10 cellular contexts compared by ENCODE assay signal in the genomic region with DNA sequence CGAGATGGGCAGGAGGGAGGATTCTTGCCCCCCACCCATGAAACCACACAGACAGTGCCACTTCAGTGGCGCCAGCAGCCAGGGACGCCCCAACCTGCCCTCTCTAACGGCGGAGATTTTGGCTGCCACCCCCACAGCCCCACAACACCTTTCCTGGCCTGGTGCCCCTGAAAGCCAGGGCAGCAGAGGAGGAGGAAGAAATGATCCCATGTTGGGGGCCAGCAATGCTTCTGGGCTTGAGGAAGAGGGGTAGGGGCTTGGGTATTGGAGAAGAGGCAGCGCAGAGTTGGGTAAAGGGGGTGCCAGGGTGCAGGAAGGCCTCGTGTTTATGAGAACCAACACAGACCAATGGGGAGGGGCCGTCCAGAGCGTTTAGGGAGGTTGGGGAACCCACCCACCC. TPM values are rescaled to one million over a fixed set of nuclear protein-coding genes. Genes with fewer than 3 reads are reported as not detected.
DNase-seq lines count a peak whose midpoint lies in the region; ATAC-seq and TF ChIP-seq lines count a peak whose summit lies in the region.
"Had no signal": no experiment of that assay in that cellular context is flagged by ENCODE, and none has a peak within 500 bp of the region (broad histone marks: within the 10 kb centered on the region; RNA-seq: fewer than 3 reads in every experiment).

No MANE protein-coding gene starts in this region.

- intact Hi-C loops in Right ventricle myocardium superior (cut with DNase I) (loop anchor here (5.0 kb wide), 1 partner anchor 56 kb away; no protein-coding TSS in a partner anchor), uterus (cut with DNase I; ENCODE audit: low total_unique reads) (no loop called here)

- TF ChIP-seq CTCF in cardiac muscle cell (IDR thresholded peaks at IDR 0.05; ENCODE audit: low read depth, low read length): no peak
- no peak for TF ChIP-seq CTCF in uterus (IDR thresholded peaks at IDR 0.05)

- H3K4me1 ChIP-seq in cardiac muscle cell (ENCODE audit: low read depth) (peaks cover 60% of the 10 kb centered on the region), mesodermal cell (ENCODE audit: control insufficient read depth, insufficient read depth, low read length, poor library complexity, severe bottlenecking) (peaks cover 52% of the 10 kb centered on the region), uterus (peaks cover 13 to 22% of the 10 kb centered on the region in 2 donors)

- peaks cover 4% of the 10 kb centered on the region for H3K9me3 Mint-ChIP-seq in activated naive CD8-positive, alpha-beta T cell treated with anti-CD3 and anti-CD28 coated beads, Interleukin-2, amount 10 ng/mL, durations not matched to agents 7 days and 5 days

- peak overlapping the region; percentile 98 for H3K4me3 Mint-ChIP-seq in activated naive CD8-positive, alpha-beta T cell treated with anti-CD3 and anti-CD28 coated beads, Interleukin-2, amount 10 ng/mL, durations not matched to agents 7 days and 5 days

- H3K36me3 Mint-ChIP-seq in activated naive CD8-positive, alpha-beta T cell treated with anti-CD3 and anti-CD28 coated beads, Interleukin-2, amount 10 ng/mL, durations not matched to agents 7 days and 5 days: peaks cover 10% of the 10 kb centered on the region

- peaks cover 6% of the 10 kb centered on the region for H3K27me3 Mint-ChIP-seq in activated naive CD8-positive, alpha-beta T cell treated with anti-CD3 and anti-CD28 coated beads, Interleukin-2, amount 10 ng/mL, durations not matched to agents 7 days and 5 days

- no peak for ATAC-seq in Right ventricle myocardium superior (ENCODE audit: poor library complexity)
- ATAC-seq in activated naive CD8-positive, alpha-beta T cell treated with anti-CD3 and anti-CD28 coated beads, Interleukin-2, amount 10 ng/mL, durations not matched to agents 7 days and 5 days (ENCODE audit: low read depth): no peak
- ATAC-seq in GM21786 (IDR thresholded peaks at IDR 0.05; ENCODE audit: unreplicated experiment): no peak
- no peak for ATAC-seq in GM19023 (IDR thresholded peaks at IDR 0.05; ENCODE audit: unreplicated experiment)

- no peaks in the 10 kb centered on the region for H3K36me3 ChIP-seq in cardiac muscle cell
- H3K36me3 ChIP-seq in mesodermal cell (ENCODE audit: control insufficient read depth, insufficient read depth, low read length): peaks cover 33% of the 10 kb centered on the region
- H3K36me3 ChIP-seq in uterus: no peaks in the 10 kb centered on the region

- no peak for TF ChIP-seq POLR2A in uterus (IDR thresholded peaks at IDR 0.05)

- H3K4me3 ChIP-seq in cardiac muscle cell: no peak overlapping the region
- H3K4me3 ChIP-seq in mesodermal cell (ENCODE audit: extremely low read depth, insufficient read depth, low read length, poor library complexity, severe bottlenecking): peak overlapping the region; percentile 88
- no peak overlapping the region for H3K4me3 ChIP-seq in uterus

- H3K4me1 Mint-ChIP-seq in activated naive CD8-positive, alpha-beta T cell treated with anti-CD3 and anti-CD28 coated beads, Interleukin-2, amount 10 ng/mL, durations not matched to agents 7 days and 5 days: peaks cover 23% of the 10 kb centered on the region

- POLR2A ChIA-PET in activated naive CD8-positive, alpha-beta T cell treated with anti-CD3 and anti-CD28 coated beads, Interleukin-2, amount 10 ng/mL, durations not matched to agents 7 days and 5 days (lab: Charles Lee): no interaction called here

- H3K9me3 ChIP-seq in cardiac muscle cell (ENCODE audit: low read depth) (no peaks in the 10 kb centered on the region), mesodermal cell (ENCODE audit: control insufficient read depth, low read length) (no peaks in the 10 kb centered on the region), uterus (no peaks in the 10 kb centered on the region)

- H3K27ac ChIP-seq in cardiac muscle cell (peak overlapping the region; percentile 91), mesodermal cell (ENCODE audit: low read depth, low read length, severe bottlenecking) (no peak overlapping the region), uterus (peak overlapping the region; percentile 92 to 93)

- WGBS in mesodermal cell (ENCODE audit: insufficient coverage in 2 of 2), 2 experiments: 89 to 100% methylated on average over 3 to 5 of the region's 9 CpGs

- H3K27me3 ChIP-seq in cardiac muscle cell: no peaks in the 10 kb centered on the region
- no peaks in the 10 kb centered on the region for H3K27me3 ChIP-seq in uterus

- peak overlapping the region; percentile 93 for H3K27ac Mint-ChIP-seq in activated naive CD8-positive, alpha-beta T cell treated with anti-CD3 and anti-CD28 coated beads, Interleukin-2, amount 10 ng/mL, durations not matched to agents 7 days and 5 days

- no peak for DNase-seq in cardiac muscle cell (ENCODE audit: low read depth in 1 of 2, low spot score in 1 of 2)
- DNase-seq in Right ventricle myocardium superior: no peak
- no peak for DNase-seq in activated naive CD8-positive, alpha-beta T cell treated with anti-CD3 and anti-CD28 coated beads, Interleukin-2, amount 10 ng/mL, durations not matched to agents 7 days and 5 days
- DNase-seq in uterus: no peak
- no peak for DNase-seq in LoVo (ENCODE audit: low spot score)
- DNase-seq: cerebellar nuclear complex, midbrain had no signal

RNA-seq across cellular contexts. Expression of gene MLLT1, which starts 1.7 kb away (rescaled TPM):
- 46.9 and 54.1 TPM in 2 replicates for total RNA-seq in cardiac muscle cell
- 25.7 and 31.1 TPM in 2 replicates for polyA plus RNA-seq in cardiac muscle cell
- 37.2 TPM for total RNA-seq in Right ventricle myocardium superior
- total RNA-seq in activated naive CD8-positive, alpha-beta T cell treated with anti-CD3 and anti-CD28 coated beads, Interleukin-2, amount 10 ng/mL, durations not matched to agents 7 days and 5 days: 10 to 100 TPM; 37.8 to 42.1 TPM
- polyA plus RNA-seq in mesodermal cell (2013, experiment 1 of 2): 36.0 TPM
- 34.5 TPM for polyA plus RNA-seq in mesodermal cell (2013, experiment 2 of 2)
- 100 to 1,000 TPM in 1 of 4 donors, 10 to 100 TPM in 2, 1 to 10 TPM in 1; 5.9 to 103 (median 13.3) TPM for total RNA-seq in uterus

RNA-seq across cellular contexts. Expression of gene ACER1, which starts 55.4 kb away (rescaled TPM):
- total RNA-seq in cardiac muscle cell (not detected in 2 replicates), Right ventricle myocardium superior (not detected), uterus (under 1 TPM in 1 of 4 donors, not detected in 3; 0.61 TPM)
- polyA plus RNA-seq in cardiac muscle cell: not detected in 2 replicates
- under 1 TPM; 0.54 to 0.55 TPM for total RNA-seq in activated naive CD8-positive, alpha-beta T cell treated with anti-CD3 and anti-CD28 coated beads, Interleukin-2, amount 10 ng/mL, durations not matched to agents 7 days and 5 days
- not detected for polyA plus RNA-seq in mesodermal cell (2013, experiment 1 of 2)
- not detected for polyA plus RNA-seq in mesodermal cell (2013, experiment 2 of 2)
